In the genomic region with DNA sequence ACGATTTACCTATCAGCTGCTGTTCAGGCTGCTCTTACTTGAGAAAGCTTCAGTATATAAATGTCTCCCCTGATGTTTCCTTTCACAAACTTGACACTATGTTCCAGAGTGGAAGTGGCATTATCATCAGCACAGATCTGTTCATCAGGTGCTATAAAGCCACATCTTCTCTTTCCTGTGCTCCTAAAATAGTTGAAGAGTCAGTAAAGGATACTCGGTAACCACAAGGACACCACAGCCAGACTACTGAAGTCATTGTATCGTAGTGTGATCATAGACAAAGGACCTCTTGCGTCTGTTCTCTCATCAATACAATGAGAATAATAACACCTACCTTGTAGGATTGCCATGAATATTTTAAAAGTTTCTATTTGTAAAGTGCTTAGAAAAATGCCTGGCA, we compare ENCODE assay signal across 19 cellular contexts.
"Had no signal": no experiment of that assay in that cellular context is flagged by ENCODE, and none has a peak within 500 bp of the region (broad histone marks: within the 10 kb centered on the region; RNA-seq: fewer than 3 reads in every experiment).

No MANE protein-coding gene starts in this region.

- H3K4me2 ChIP-seq: KMS-11 had no signal

- H3K4me1 ChIP-seq: SJCRH30 had no signal

- DNase-seq: NCI-H1092, NCI-H1105 treated with DMSO at 0.1 percent for 48 hours, NCI-H1417 treated with DMSO at 0.1 percent for 48 hours, NCI-H187, NCI-H2029, NCI-H2081 treated with DMSO at 0.1 percent for 48 hours, NCI-H2171, NCI-H345, NCI-H446 treated with DMSO at 0.1 percent for 48 hours, NCI-H510A treated with DMSO at 0.1 percent for 48 hours, NCI-H526, NCI-H748 treated with DMSO at 0.1 percent for 48 hours, RPMI8226, SHP77 treated with DMSO at 0.1 percent for 48 hours, SJCRH30, T-helper 2 cell had no signal

- H3K36me3 ChIP-seq: SJCRH30 had no signal

- H3K4me3 ChIP-seq: SJCRH30 had no signal

- ATAC-seq: SK-N-SH treated with all-trans-retinoic acid at 6 μM for 48 hours had no signal

- H3K9me3 ChIP-seq: SJCRH30 had no signal

- H3K9ac ChIP-seq: KMS-11 had no signal

- H3K27ac ChIP-seq: KMS-11, SJCRH30 had no signal

- H3K27me3 ChIP-seq: SJCRH30 had no signal

- FAIRE-seq: RCC 7860 had no signal
